1 cellular context compared by ENCODE assay signal in the genomic region with DNA sequence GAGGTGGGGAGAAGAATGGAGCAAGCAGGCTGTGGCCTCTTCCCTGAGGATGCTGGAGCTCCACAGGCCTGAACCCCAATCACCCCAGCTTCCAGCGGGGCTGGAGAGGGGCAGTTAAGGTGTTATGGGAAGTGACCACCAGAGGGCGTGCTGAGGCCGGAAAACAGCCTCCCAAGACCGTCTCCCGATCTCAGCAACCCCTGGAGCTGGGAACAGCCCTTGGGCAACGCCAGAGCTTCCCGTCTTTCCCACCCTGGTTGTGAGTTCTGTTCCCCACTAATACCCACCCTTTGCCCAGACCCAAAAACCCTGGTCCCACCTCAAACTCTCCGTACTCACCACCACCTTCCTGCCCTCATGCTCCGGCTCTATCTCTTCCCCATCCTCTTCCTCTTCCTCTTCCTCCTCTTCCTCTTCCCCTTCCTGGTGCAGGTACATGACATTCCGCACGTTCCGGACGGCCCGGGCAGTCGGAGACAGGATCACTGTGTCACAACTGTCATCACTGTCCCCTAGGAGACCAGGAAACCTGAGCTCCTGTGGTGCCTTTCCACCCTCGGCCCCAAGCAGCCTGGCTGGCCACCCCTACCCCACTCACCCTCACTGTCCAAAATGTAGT.
TF ChIP-seq lines count a peak whose summit lies in the region.

No MANE protein-coding gene starts in this region.

TF ChIP-seq in HepG2, 621 proteins besides CTCF, POLR2A, EP300 and RAD21 (continued from another document and continues in another):
- no peak for TF ChIP-seq PBX2 (CRISPR knock-in tag; IDR thresholded peaks at IDR 0.05)
- TF ChIP-seq, protein P1, sequence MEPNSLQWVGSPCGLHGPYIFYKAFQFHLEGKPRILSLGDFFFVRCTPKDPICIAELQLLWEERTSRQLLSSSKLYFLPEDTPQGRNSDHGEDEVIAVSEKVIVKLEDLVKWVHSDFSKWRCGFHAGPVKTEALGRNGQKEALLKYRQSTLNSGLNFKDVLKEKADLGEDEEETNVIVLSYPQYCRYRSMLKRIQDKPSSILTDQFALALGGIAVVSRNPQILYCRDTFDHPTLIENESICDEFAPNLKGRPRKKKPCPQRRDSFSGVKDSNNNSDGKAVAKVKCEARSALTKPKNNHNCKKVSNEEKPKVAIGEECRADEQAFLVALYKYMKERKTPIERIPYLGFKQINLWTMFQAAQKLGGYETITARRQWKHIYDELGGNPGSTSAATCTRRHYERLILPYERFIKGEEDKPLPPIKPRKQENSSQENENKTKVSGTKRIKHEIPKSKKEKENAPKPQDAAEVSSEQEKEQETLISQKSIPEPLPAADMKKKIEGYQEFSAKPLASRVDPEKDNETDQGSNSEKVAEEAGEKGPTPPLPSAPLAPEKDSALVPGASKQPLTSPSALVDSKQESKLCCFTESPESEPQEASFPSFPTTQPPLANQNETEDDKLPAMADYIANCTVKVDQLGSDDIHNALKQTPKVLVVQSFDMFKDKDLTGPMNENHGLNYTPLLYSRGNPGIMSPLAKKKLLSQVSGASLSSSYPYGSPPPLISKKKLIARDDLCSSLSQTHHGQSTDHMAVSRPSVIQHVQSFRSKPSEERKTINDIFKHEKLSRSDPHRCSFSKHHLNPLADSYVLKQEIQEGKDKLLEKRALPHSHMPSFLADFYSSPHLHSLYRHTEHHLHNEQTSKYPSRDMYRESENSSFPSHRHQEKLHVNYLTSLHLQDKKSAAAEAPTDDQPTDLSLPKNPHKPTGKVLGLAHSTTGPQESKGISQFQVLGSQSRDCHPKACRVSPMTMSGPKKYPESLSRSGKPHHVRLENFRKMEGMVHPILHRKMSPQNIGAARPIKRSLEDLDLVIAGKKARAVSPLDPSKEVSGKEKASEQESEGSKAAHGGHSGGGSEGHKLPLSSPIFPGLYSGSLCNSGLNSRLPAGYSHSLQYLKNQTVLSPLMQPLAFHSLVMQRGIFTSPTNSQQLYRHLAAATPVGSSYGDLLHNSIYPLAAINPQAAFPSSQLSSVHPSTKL (CRISPR knock-in tag; IDR thresholded peaks at IDR 0.05) = no peak
- TF ChIP-seq RXRB (CRISPR knock-in tag; IDR thresholded peaks at IDR 0.05; ENCODE audit: borderline replicate concordance) = peak; percentile 36; the same call in 1 of the 2 replicates
- no peak for TF ChIP-seq POLR2AphosphoS5 (IDR thresholded peaks at IDR 0.05; ENCODE audit: low read depth, low read length)
- 0 out of 2 replicates have a peak, but pooled peaks have one; percentile 29 for TF ChIP-seq ZBTB20 (CRISPR knock-in tag; IDR thresholded peaks at IDR 0.05; ENCODE audit: borderline replicate concordance, low read depth)
- TF ChIP-seq DNMT1 (CRISPR knock-in tag; IDR thresholded peaks at IDR 0.05) = 0 out of 2 replicates have a peak, but pooled peaks have one; percentile 71
- 0 out of 2 replicates have a peak, but pooled peaks have one; percentile 25 for TF ChIP-seq ZNF333 (CRISPR knock-in tag; IDR thresholded peaks at IDR 0.05; ENCODE audit: borderline replicate concordance)
- TF ChIP-seq ZNF512 (CRISPR knock-in tag; IDR thresholded peaks at IDR 0.05) = no peak
- no peak for TF ChIP-seq ZNF740 (CRISPR knock-in tag; IDR thresholded peaks at IDR 0.05)
- TF ChIP-seq CEBPB (IDR thresholded peaks at IDR 0.05; ENCODE audit: borderline replicate concordance, low read depth, low read length) = no peak
- TF ChIP-seq, protein P2, sequence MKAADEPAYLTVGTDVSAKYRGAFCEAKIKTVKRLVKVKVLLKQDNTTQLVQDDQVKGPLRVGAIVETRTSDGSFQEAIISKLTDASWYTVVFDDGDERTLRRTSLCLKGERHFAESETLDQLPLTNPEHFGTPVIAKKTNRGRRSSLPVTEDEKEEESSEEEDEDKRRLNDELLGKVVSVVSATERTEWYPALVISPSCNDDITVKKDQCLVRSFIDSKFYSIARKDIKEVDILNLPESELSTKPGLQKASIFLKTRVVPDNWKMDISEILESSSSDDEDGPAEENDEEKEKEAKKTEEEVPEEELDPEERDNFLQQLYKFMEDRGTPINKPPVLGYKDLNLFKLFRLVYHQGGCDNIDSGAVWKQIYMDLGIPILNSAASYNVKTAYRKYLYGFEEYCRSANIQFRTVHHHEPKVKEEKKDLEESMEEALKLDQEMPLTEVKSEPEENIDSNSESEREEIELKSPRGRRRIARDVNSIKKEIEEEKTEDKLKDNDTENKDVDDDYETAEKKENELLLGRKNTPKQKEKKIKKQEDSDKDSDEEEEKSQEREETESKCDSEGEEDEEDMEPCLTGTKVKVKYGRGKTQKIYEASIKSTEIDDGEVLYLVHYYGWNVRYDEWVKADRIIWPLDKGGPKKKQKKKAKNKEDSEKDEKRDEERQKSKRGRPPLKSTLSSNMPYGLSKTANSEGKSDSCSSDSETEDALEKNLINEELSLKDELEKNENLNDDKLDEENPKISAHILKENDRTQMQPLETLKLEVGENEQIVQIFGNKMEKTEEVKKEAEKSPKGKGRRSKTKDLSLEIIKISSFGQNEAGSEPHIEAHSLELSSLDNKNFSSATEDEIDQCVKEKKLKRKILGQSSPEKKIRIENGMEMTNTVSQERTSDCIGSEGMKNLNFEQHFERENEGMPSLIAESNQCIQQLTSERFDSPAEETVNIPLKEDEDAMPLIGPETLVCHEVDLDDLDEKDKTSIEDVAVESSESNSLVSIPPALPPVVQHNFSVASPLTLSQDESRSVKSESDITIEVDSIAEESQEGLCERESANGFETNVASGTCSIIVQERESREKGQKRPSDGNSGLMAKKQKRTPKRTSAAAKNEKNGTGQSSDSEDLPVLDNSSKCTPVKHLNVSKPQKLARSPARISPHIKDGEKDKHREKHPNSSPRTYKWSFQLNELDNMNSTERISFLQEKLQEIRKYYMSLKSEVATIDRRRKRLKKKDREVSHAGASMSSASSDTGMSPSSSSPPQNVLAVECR (CRISPR knock-in tag; IDR thresholded peaks at IDR 0.05; ENCODE audit: borderline replicate concordance) = peak; percentile 45
- 0 out of 2 replicates have a peak, but pooled peaks have one; percentile 54 for TF ChIP-seq PCBP1 (IDR thresholded peaks at IDR 0.05; ENCODE audit: borderline replicate concordance, low read depth, low read length)
- TF ChIP-seq MTA3 (CRISPR knock-in tag; IDR thresholded peaks at IDR 0.05) = no peak
- no peak for TF ChIP-seq ZFP36 (IDR thresholded peaks at IDR 0.05; ENCODE audit: borderline replicate concordance, low read depth, low read length, partially characterized antibody)
- no peak for TF ChIP-seq RARA (CRISPR knock-in tag; IDR thresholded peaks at IDR 0.05)
- no peak for TF ChIP-seq SETDB1 (CRISPR knock-in tag; IDR thresholded peaks at IDR 0.05; ENCODE audit: borderline replicate concordance)
- TF ChIP-seq ZNF792 (CRISPR knock-in tag; IDR thresholded peaks at IDR 0.05) = no peak
- peak; percentile 94 for TF ChIP-seq STAG1 (CRISPR knock-in tag; IDR thresholded peaks at IDR 0.05)
- 0 out of 2 replicates have a peak, but pooled peaks have one; percentile 40 for TF ChIP-seq ZNF607 (CRISPR knock-in tag; IDR thresholded peaks at IDR 0.05; ENCODE audit: borderline replicate concordance)
- no peak for TF ChIP-seq PITX1 (CRISPR knock-in tag; IDR thresholded peaks at IDR 0.05)
- TF ChIP-seq TBL1XR1 (IDR thresholded peaks at IDR 0.05; ENCODE audit: borderline replicate concordance, low read length, partially characterized antibody) = no peak
- TF ChIP-seq HNRNPLL (IDR thresholded peaks at IDR 0.05; ENCODE audit: low read depth, low read length, poor library complexity, severe bottlenecking) = no peak
- no peak for TF ChIP-seq GPN1 (CRISPR knock-in tag; IDR thresholded peaks at IDR 0.05; ENCODE audit: borderline replicate concordance)
- TF ChIP-seq SP4 (CRISPR knock-in tag; IDR thresholded peaks at IDR 0.05) = no peak
- TF ChIP-seq, protein P3, sequence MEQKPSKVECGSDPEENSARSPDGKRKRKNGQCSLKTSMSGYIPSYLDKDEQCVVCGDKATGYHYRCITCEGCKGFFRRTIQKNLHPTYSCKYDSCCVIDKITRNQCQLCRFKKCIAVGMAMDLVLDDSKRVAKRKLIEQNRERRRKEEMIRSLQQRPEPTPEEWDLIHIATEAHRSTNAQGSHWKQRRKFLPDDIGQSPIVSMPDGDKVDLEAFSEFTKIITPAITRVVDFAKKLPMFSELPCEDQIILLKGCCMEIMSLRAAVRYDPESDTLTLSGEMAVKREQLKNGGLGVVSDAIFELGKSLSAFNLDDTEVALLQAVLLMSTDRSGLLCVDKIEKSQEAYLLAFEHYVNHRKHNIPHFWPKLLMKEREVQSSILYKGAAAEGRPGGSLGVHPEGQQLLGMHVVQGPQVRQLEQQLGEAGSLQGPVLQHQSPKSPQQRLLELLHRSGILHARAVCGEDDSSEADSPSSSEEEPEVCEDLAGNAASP (CRISPR knock-in tag; IDR thresholded peaks at IDR 0.05; ENCODE audit: borderline replicate concordance) = peak; percentile 39; the same call in 1 of the 2 replicates
- TF ChIP-seq SNAI1 (CRISPR knock-in tag; IDR thresholded peaks at IDR 0.05; ENCODE audit: borderline replicate concordance) = no peak
- no peak for TF ChIP-seq EHMT2 (IDR thresholded peaks at IDR 0.05; ENCODE audit: borderline replicate concordance, low read depth, low read length)
- no peak for TF ChIP-seq HNF4A (CRISPR knock-in tag; IDR thresholded peaks at IDR 0.05)
- 0 out of 2 replicates have a peak, but pooled peaks have one; percentile 42 for TF ChIP-seq ZNF784 (CRISPR knock-in tag; IDR thresholded peaks at IDR 0.05; ENCODE audit: borderline replicate concordance)
- TF ChIP-seq ETV5 (CRISPR knock-in tag; IDR thresholded peaks at IDR 0.05; ENCODE audit: borderline replicate concordance) = peak; percentile 46
- TF ChIP-seq SCMH1 (CRISPR knock-in tag; IDR thresholded peaks at IDR 0.05; ENCODE audit: borderline replicate concordance) = no peak
- no peak for TF ChIP-seq ZNF703 (CRISPR knock-in tag; IDR thresholded peaks at IDR 0.05; ENCODE audit: borderline replicate concordance)
- TF ChIP-seq ZBTB2 (CRISPR knock-in tag; IDR thresholded peaks at IDR 0.05; ENCODE audit: low read depth) = no peak
- no peak for TF ChIP-seq MED8 (CRISPR knock-in tag; IDR thresholded peaks at IDR 0.05; ENCODE audit: insufficient replicate concordance)
- TF ChIP-seq ZFP41 (CRISPR knock-in tag; IDR thresholded peaks at IDR 0.05; ENCODE audit: borderline replicate concordance) = peak; percentile 40; the same call in 1 of the 2 replicates
- TF ChIP-seq GLI4 (CRISPR knock-in tag; IDR thresholded peaks at IDR 0.05; ENCODE audit: borderline replicate concordance) = 0 out of 2 replicates have a peak, but pooled peaks have one; percentile 37
- TF ChIP-seq ZSCAN29 (CRISPR knock-in tag; conservative IDR thresholded peaks at IDR 0.05) = no peak
- TF ChIP-seq ZNF644 (CRISPR knock-in tag; IDR thresholded peaks at IDR 0.05; ENCODE audit: low read depth) = no peak
- TF ChIP-seq, protein P4, sequence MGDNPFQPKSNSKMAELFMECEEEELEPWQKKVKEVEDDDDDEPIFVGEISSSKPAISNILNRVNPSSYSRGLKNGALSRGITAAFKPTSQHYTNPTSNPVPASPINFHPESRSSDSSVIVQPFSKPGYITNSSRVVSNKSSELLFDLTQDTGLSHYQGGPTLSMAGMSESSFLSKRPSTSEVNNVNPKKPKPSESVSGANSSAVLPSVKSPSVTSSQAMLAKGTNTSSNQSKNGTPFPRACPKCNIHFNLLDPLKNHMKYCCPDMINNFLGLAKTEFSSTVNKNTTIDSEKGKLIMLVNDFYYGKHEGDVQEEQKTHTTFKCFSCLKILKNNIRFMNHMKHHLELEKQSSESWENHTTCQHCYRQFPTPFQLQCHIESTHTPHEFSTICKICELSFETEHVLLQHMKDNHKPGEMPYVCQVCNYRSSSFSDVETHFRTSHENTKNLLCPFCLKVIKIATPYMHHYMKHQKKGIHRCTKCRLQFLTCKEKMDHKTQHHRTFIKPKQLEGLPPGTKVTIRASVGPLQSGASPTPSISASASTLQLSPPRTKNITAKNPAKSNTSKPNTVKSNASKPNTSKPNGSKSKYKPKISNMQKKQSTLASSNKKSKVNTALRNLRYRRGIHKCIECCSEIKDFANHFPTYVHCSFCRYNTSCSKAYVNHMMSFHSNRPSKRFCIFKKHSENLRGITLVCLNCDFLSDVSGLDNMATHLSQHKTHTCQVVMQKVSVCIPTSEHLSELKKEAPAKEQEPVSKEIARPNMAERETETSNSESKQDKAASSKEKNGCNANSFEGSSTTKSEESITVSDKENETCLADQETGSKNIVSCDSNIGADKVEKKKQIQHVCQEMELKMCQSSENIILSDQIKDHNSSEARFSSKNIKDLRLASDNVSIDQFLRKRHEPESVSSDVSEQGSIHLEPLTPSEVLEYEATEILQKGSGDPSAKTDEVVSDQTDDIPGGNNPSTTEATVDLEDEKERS (CRISPR knock-in tag; IDR thresholded peaks at IDR 0.05) = no peak
